ENCODE assay signal across 13 cellular contexts in the genomic region with DNA sequence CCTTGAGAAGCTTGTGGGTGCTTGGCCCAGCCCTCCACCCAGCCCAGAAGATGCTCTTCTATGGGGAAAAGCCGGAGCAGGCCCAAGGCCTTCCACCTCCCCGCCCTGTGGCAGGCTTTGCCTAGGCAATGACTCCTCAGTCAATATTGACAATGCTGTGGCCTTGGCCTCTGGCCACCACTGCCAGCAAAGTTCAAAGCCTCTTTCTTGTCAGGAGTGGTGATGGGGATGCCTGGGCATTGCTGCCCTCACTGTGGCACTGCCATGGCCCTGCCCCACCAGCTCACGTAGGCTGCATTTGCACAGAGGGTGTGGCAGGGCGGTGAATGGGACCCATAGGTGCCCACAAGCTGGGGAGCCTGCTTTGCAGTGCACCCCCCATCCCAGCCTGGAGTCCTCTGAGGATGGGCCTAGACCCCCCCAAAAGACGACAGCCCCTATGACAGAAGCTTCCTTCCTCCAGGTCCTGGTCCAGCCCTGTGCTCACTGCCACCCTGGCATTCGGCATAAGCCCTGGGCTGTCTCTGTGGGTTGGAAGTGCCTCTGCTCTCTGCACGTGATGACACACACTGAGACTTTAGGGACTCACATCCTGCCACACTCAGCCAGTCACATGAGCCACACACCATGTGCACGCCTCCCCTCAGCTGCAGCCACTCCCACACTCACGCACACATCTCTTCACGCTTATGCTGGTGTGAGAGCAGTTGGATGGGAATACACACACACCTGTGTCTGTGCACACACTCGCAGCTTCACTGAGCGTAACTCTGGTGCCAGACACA. TPM values are rescaled to one million over a fixed set of nuclear protein-coding genes. Genes with fewer than 3 reads are reported as not detected.
DNase-seq lines count a peak whose midpoint lies in the region; ATAC-seq, FAIRE-seq and TF ChIP-seq lines count a peak whose summit lies in the region.
"Had no signal": no experiment of that assay in that cellular context is flagged by ENCODE, and none has a peak within 500 bp of the region (broad histone marks: within the 10 kb centered on the region; RNA-seq: fewer than 3 reads in every experiment).

No MANE protein-coding gene starts in this region.

- H3K9me3 ChIP-seq in K562 (replicated peaks; ENCODE audit: control insufficient read depth, insufficient read depth, low read depth, low read length) (no peaks in the 10 kb centered on the region), mucosa of descending colon (no peaks in the 10 kb centered on the region)

- no peak for TF ChIP-seq POLR2A in K562 (conservative IDR thresholded peaks at IDR 0.05)

- in situ Hi-C loops in K562 (cut with MboI), result no loop called here

- no peak overlapping the region for H3K4me3 Mint-ChIP-seq in activated T-helper 1 cell treated with anti-CD3 and anti-CD28 coated beads, Interleukin-12 subunit alpha, Interleukin-12 subunit beta, Interleukin-2, Interleukin-4 antibody, amounts not matched to agents 30 ng/mL and 10 ng/mL and 1 ng/mL, durations not matched to agents 14 hours and 24 hours and 36 hours

- DNase-seq in NCI-H2029 (lab: John Stamatoyannopoulos, UW) (peak; percentile 32), NCI-H2029 treated with DMSO at 0.1 percent for 48 hours (lab: John Stamatoyannopoulos, UW) (no peak), K562 (ENCODE audit: extremely low read depth in 1 of 4, low spot score in 3 of 4) (no peak), mucosa of descending colon (peak in 1 of 3 donors; percentile 27), activated gamma-delta T cell treated with Interleukin-2 at 50 U/mL for 16 hours (no peak)
- peak; percentile 28 for DNase-seq in Jurkat, Clone E6-1 (ENCODE audit: low read depth, low spot score)
- DNase-seq in activated T-helper 1 cell treated with anti-CD3 and anti-CD28 coated beads, Interleukin-12 subunit alpha, Interleukin-12 subunit beta, Interleukin-2, Interleukin-4 antibody, amounts not matched to agents 30 ng/mL and 10 ng/mL and 1 ng/mL, durations not matched to agents 14 hours and 24 hours and 36 hours (ENCODE audit: low spot score), result no peak
- DNase-seq: GDM1, HCEC 1CT, small intestine had no signal

- H3K9ac ChIP-seq in K562 (ENCODE audit: insufficient read depth in 1 of 2, low read depth in 2 of 2, low read length in 2 of 2), result peak overlapping the region in 1 of 2 experiments; percentile 45; a peak in 1 of 4 replicates

- no peak overlapping the region for H3K4me2 ChIP-seq in K562 (ENCODE audit: insufficient read depth, low read length)

- H3K36me3 ChIP-seq in K562 (ENCODE audit: control insufficient read depth, insufficient read depth, low read length) (no peaks in the 10 kb centered on the region), mucosa of descending colon (ENCODE audit: low read depth) (no peaks in the 10 kb centered on the region)

- intact Hi-C loops in K562 (cut with micrococcal nuclease), result no loop called here
- intact Hi-C loops in mucosa of descending colon (cut with DNase I, micrococcal nuclease), result no loop called here
- intact Hi-C loops in activated T-helper 1 cell treated with anti-CD3 and anti-CD28 coated beads, Interleukin-12 subunit alpha, Interleukin-12 subunit beta, Interleukin-2, Interleukin-4 antibody, amounts not matched to agents 30 ng/mL and 10 ng/mL and 1 ng/mL, durations not matched to agents 14 hours and 24 hours and 36 hours (cut with micrococcal nuclease), result no loop called here

- no TSS peak for BruUV-seq in K562 (replicated peaks; lab: Mats Ljungman, UMichigan)

- no peaks in the 10 kb centered on the region for H3K9me1 ChIP-seq in K562 (ENCODE audit: control insufficient read depth, insufficient read depth, low read length)

- H4K20me1 ChIP-seq in K562 (replicated peaks; ENCODE audit: control insufficient read depth, insufficient read depth, low read length), result no peaks in the 10 kb centered on the region

- H2AFZ ChIP-seq in K562 (ENCODE audit: low read depth, low read length), result no peak overlapping the region

- H3K4me1 ChIP-seq in K562 (replicated peaks in 1 of 2; ENCODE audit: control insufficient read depth in 2 of 2, insufficient read depth in 2 of 2, low read length in 2 of 2) (peaks cover 0 to 6% of the 10 kb centered on the region in 2 experiments; a peak in 2 of 5 replicates), mucosa of descending colon (ENCODE audit: low read depth) (no peaks in the 10 kb centered on the region)

- ATAC-seq in K562, result no peak
- ATAC-seq in mucosa of descending colon, result peak; percentile 32
- no peak for ATAC-seq in HG03097 (IDR thresholded peaks at IDR 0.05; ENCODE audit: low FRiP score, unreplicated experiment)

- H3K27ac Mint-ChIP-seq in activated T-helper 1 cell treated with anti-CD3 and anti-CD28 coated beads, Interleukin-12 subunit alpha, Interleukin-12 subunit beta, Interleukin-2, Interleukin-4 antibody, amounts not matched to agents 30 ng/mL and 10 ng/mL and 1 ng/mL, durations not matched to agents 14 hours and 24 hours and 36 hours, result no peak overlapping the region

- H3K27me3 ChIP-seq in K562 (ENCODE audit: control insufficient read depth in 2 of 2, insufficient read depth in 2 of 2, low read length in 2 of 2), result no peaks in the 10 kb centered on the region

- TF ChIP-seq CTCF in K562 (IDR thresholded peaks at IDR 0.05 in 2 of 3, conservative IDR thresholded peaks at IDR 0.05 in 1 of 3; ENCODE audit: insufficient read depth in 2 of 3, low read depth in 1 of 3, low read length in 3 of 3) (no peak), mucosa of descending colon (IDR thresholded peaks at IDR 0.05) (no peak)

- TF ChIP-seq EP300 in K562 (IDR thresholded peaks at IDR 0.05; ENCODE audit: low read length), result no peak

- POLR2A ChIA-PET in K562 (lab: Yijun Ruan, JAX), result interaction anchor here (0.6 to 1.6 kb wide), 3 partner anchors 8 to 11 kb away, joined by 3 to 5 read pairs (median 3); no protein-coding TSS in a partner anchor

- H3K27me3 Mint-ChIP-seq in activated T-helper 1 cell treated with anti-CD3 and anti-CD28 coated beads, Interleukin-12 subunit alpha, Interleukin-12 subunit beta, Interleukin-2, Interleukin-4 antibody, amounts not matched to agents 30 ng/mL and 10 ng/mL and 1 ng/mL, durations not matched to agents 14 hours and 24 hours and 36 hours (ENCODE audit: insufficient read depth), result no peaks in the 10 kb centered on the region

- CTCF ChIA-PET in K562 (lab: Yijun Ruan, JAX; ENCODE audit: low intra/inter-chr PET ratio), result no interaction called here

- no peak for FAIRE-seq in K562 (lab: Jason Lieb, UNC)
- FAIRE-seq: astrocyte, endometrium, small intestine had no signal

- no peaks in the 10 kb centered on the region for H3K4me1 Mint-ChIP-seq in activated T-helper 1 cell treated with anti-CD3 and anti-CD28 coated beads, Interleukin-12 subunit alpha, Interleukin-12 subunit beta, Interleukin-2, Interleukin-4 antibody, amounts not matched to agents 30 ng/mL and 10 ng/mL and 1 ng/mL, durations not matched to agents 14 hours and 24 hours and 36 hours (ENCODE audit: low read depth)

- TF ChIP-seq RAD21 in K562 (CRISPR knock-in tag; conservative IDR thresholded peaks at IDR 0.05 in 1 of 2, IDR thresholded peaks at IDR 0.05 in 1 of 2), result no peak

- no peaks in the 10 kb centered on the region for H3K79me2 ChIP-seq in K562 (ENCODE audit: control insufficient read depth, insufficient read depth, low read length)

- H3K36me3 Mint-ChIP-seq in activated T-helper 1 cell treated with anti-CD3 and anti-CD28 coated beads, Interleukin-12 subunit alpha, Interleukin-12 subunit beta, Interleukin-2, Interleukin-4 antibody, amounts not matched to agents 30 ng/mL and 10 ng/mL and 1 ng/mL, durations not matched to agents 14 hours and 24 hours and 36 hours (ENCODE audit: low read depth), result no peaks in the 10 kb centered on the region

- no peak overlapping the region for H3K4me3 ChIP-seq in Jurkat, Clone E6-1 (ENCODE audit: low read length)
- no peak overlapping the region for H3K4me3 ChIP-seq in K562
- no peak overlapping the region for H3K4me3 ChIP-seq in mucosa of descending colon

- H3K27ac ChIP-seq in K562 (ENCODE audit: extremely low read depth, low read depth, low read length), result no peak overlapping the region

- no peaks in the 10 kb centered on the region for H3K9me3 Mint-ChIP-seq in activated T-helper 1 cell treated with anti-CD3 and anti-CD28 coated beads, Interleukin-12 subunit alpha, Interleukin-12 subunit beta, Interleukin-2, Interleukin-4 antibody, amounts not matched to agents 30 ng/mL and 10 ng/mL and 1 ng/mL, durations not matched to agents 14 hours and 24 hours and 36 hours

- 52% methylated on average over 10 of the region's 12 CpGs for WGBS in K562 (ENCODE audit: insufficient coverage, low coverage, missing lambda C conversion rate)

RNA-seq across cellular contexts. Expression of gene MORN5, which starts 31.1 kb away (rescaled TPM):
- polyA plus RNA-seq in Jurkat, Clone E6-1 (2012; ENCODE audit: insufficient read depth, insufficient read length), result not detected
- not detected in 2 replicates for total RNA-seq in K562 (2011; cell fraction: chromatin; rRNA removed; ENCODE audit: low replicate concordance)
- total RNA-seq in K562 (2011; cell fraction: nucleolus; rRNA removed), result not detected in 2 replicates
- total RNA-seq in K562 (2011; cell fraction: nucleoplasm; rRNA removed), result not detected in 2 replicates
- total RNA-seq in K562 (2014; rRNA removed) (not detected in 2 replicates), K562 (2014; rRNA removed; fragmentation: Illumina TruSeq; extraction: Trizol) (not detected in 2 replicates), K562 (2015; rRNA removed; fragmentation: Illumina TruSeq; extraction: Trizol) (not detected in 2 replicates), K562 (2021) (not detected in 2 replicates), mucosa of descending colon (10 to 100 TPM in 1 of 3 donors, 1 to 10 TPM in 1, not detected in 1; 1.6 to 21.2 TPM)
- polyA plus RNA-seq in K562 (2011; rRNA removed) (not detected in 2 replicates), K562 (2014; fragmentation: Illumina TruSeq; extraction: Trizol) (not detected in 2 replicates), K562 (2014; fragmentation: Nextera tagmentation; extraction: Ambion mirVana) (not detected), K562 (2014; rRNA removed) (not detected in 2 replicates)
- not detected in 2 replicates for polyA plus RNA-seq in K562 (2011; cell fraction: cytosol; rRNA removed)
- polyA plus RNA-seq in K562 (2011; cell fraction: nucleus; rRNA removed), result not detected in 2 replicates
- not detected in 2 replicates for polyA plus RNA-seq in K562 (2012)
- polyA minus RNA-seq in K562 (2011; rRNA and poly(A)+ RNA removed), result not detected in 2 replicates
- polyA minus RNA-seq in K562 (2011; cell fraction: cytosol; rRNA and poly(A)+ RNA removed), result not detected in 2 replicates
- not detected in 2 replicates for polyA minus RNA-seq in K562 (2011; cell fraction: nucleus; rRNA and poly(A)+ RNA removed)
- total RNA-seq in activated T-helper 1 cell treated with anti-CD3 and anti-CD28 coated beads, Interleukin-12 subunit alpha, Interleukin-12 subunit beta, Interleukin-2, Interleukin-4 antibody, amounts not matched to agents 30 ng/mL and 10 ng/mL and 1 ng/mL, durations not matched to agents 14 hours and 24 hours and 36 hours, result not detected in 2 replicates
- total RNA-seq: astrocyte had no signal
- polyA plus RNA-seq: small intestine had no signal

RNA-seq across cellular contexts. Expression of gene NDUFA8, which starts 31.2 kb away (rescaled TPM):
- 130 TPM for polyA plus RNA-seq in Jurkat, Clone E6-1 (2012; ENCODE audit: insufficient read depth, insufficient read length)
- total RNA-seq in K562 (2011; cell fraction: chromatin; rRNA removed; ENCODE audit: low replicate concordance), result 8.5 and 9.1 TPM in 2 replicates
- total RNA-seq in K562 (2011; cell fraction: nucleolus; rRNA removed), result 14.0 and 14.7 TPM in 2 replicates
- total RNA-seq in K562 (2011; cell fraction: nucleoplasm; rRNA removed), result 15.0 and 20.9 TPM in 2 replicates
- total RNA-seq in K562 (2014; rRNA removed) (105 and 115 TPM in 2 replicates), K562 (2014; rRNA removed; fragmentation: Illumina TruSeq; extraction: Trizol) (105 and 114 TPM in 2 replicates), K562 (2015; rRNA removed; fragmentation: Illumina TruSeq; extraction: Trizol) (122 and 133 TPM in 2 replicates), K562 (2021) (126 and 134 TPM in 2 replicates), mucosa of descending colon (10 to 100 TPM; 66.9 to 85.0 (median 69.1) TPM)
- polyA plus RNA-seq in K562 (2011; rRNA removed) (135 and 165 TPM in 2 replicates), K562 (2014; fragmentation: Illumina TruSeq; extraction: Trizol) (198 and 204 TPM in 2 replicates), K562 (2014; fragmentation: Nextera tagmentation; extraction: Ambion mirVana) (100 to 1,000 TPM; 126 to 189 TPM), K562 (2014; rRNA removed) (194 and 212 TPM in 2 replicates)
- polyA plus RNA-seq in K562 (2011; cell fraction: cytosol; rRNA removed), result 122 and 153 TPM in 2 replicates
- 35.7 and 49.8 TPM in 2 replicates for polyA plus RNA-seq in K562 (2011; cell fraction: nucleus; rRNA removed)
- 157 and 216 TPM in 2 replicates for polyA plus RNA-seq in K562 (2012)
- polyA minus RNA-seq in K562 (2011; rRNA and poly(A)+ RNA removed), result 106 and 126 TPM in 2 replicates
- polyA minus RNA-seq in K562 (2011; cell fraction: cytosol; rRNA and poly(A)+ RNA removed), result 50.4 and 52.5 TPM in 2 replicates
- polyA minus RNA-seq in K562 (2011; cell fraction: nucleus; rRNA and poly(A)+ RNA removed), result 8.5 and 15.7 TPM in 2 replicates
- total RNA-seq in activated T-helper 1 cell treated with anti-CD3 and anti-CD28 coated beads, Interleukin-12 subunit alpha, Interleukin-12 subunit beta, Interleukin-2, Interleukin-4 antibody, amounts not matched to agents 30 ng/mL and 10 ng/mL and 1 ng/mL, durations not matched to agents 14 hours and 24 hours and 36 hours, result 49.6 and 51.6 TPM in 2 replicates

RNA-seq across cellular contexts. Expression of gene LHX6, which starts 38.0 kb away (rescaled TPM):
- 0.61 TPM for polyA plus RNA-seq in Jurkat, Clone E6-1 (2012; ENCODE audit: insufficient read depth, insufficient read length)
- 9.0 and 14.1 TPM in 2 replicates for total RNA-seq in K562 (2011; cell fraction: chromatin; rRNA removed; ENCODE audit: low replicate concordance)
- 10.5 and 14.0 TPM in 2 replicates for total RNA-seq in K562 (2011; cell fraction: nucleolus; rRNA removed)
- 10.1 and 17.3 TPM in 2 replicates for total RNA-seq in K562 (2011; cell fraction: nucleoplasm; rRNA removed)
- total RNA-seq in K562 (2014; rRNA removed), result 16.3 and 23.8 TPM in 2 replicates
- 5.1 and 5.4 TPM in 2 replicates for total RNA-seq in K562 (2014; rRNA removed; fragmentation: Illumina TruSeq; extraction: Trizol)
- 7.1 and 8.3 TPM in 2 replicates for total RNA-seq in K562 (2015; rRNA removed; fragmentation: Illumina TruSeq; extraction: Trizol)
- 13.4 and 14.0 TPM in 2 replicates for total RNA-seq in K562 (2021)
- polyA plus RNA-seq in K562 (2011; rRNA removed), result 7.9 and 9.4 TPM in 2 replicates
- polyA plus RNA-seq in K562 (2011; cell fraction: cytosol; rRNA removed), result 7.8 and 18.0 TPM in 2 replicates
- 10.5 and 16.5 TPM in 2 replicates for polyA plus RNA-seq in K562 (2011; cell fraction: nucleus; rRNA removed)
- 5.0 and 9.0 TPM in 2 replicates for polyA plus RNA-seq in K562 (2012)
- polyA plus RNA-seq in K562 (2014; fragmentation: Illumina TruSeq; extraction: Trizol), result 9.5 and 14.8 TPM in 2 replicates
- 1 to 10 TPM; 2.8 to 3.4 TPM for polyA plus RNA-seq in K562 (2014; fragmentation: Nextera tagmentation; extraction: Ambion mirVana)
- polyA plus RNA-seq in K562 (2014; rRNA removed), result 12.0 and 20.9 TPM in 2 replicates
- 5.1 and 5.6 TPM in 2 replicates for polyA minus RNA-seq in K562 (2011; rRNA and poly(A)+ RNA removed)
- 4.7 and 8.4 TPM in 2 replicates for polyA minus RNA-seq in K562 (2011; cell fraction: cytosol; rRNA and poly(A)+ RNA removed)
- 5.2 and 6.5 TPM in 2 replicates for polyA minus RNA-seq in K562 (2011; cell fraction: nucleus; rRNA and poly(A)+ RNA removed)
- total RNA-seq in mucosa of descending colon, result 1 to 10 TPM; 2.0 to 5.1 (median 2.3) TPM
- total RNA-seq in activated T-helper 1 cell treated with anti-CD3 and anti-CD28 coated beads, Interleukin-12 subunit alpha, Interleukin-12 subunit beta, Interleukin-2, Interleukin-4 antibody, amounts not matched to agents 30 ng/mL and 10 ng/mL and 1 ng/mL, durations not matched to agents 14 hours and 24 hours and 36 hours, result 0.08 TPM in 1 of 2 replicates, not detected in the other

Comparison
In these comparisons a context has a peak if more than half of its experiments do, and no peak if none do; other contexts are left out.
1. DNase-seq: peak in NCI-H2029 (single experiment) and Jurkat, Clone E6-1 (single experiment); none in NCI-H2029 treated with DMSO at 0.1 percent for 48 hours (single experiment), K562 (0 of 4), activated T-helper 1 cell treated with anti-CD3 and anti-CD28 coated beads, Interleukin-12 subunit alpha, Interleukin-12 subunit beta, Interleukin-2, Interleukin-4 antibody, amounts not matched to agents 30 ng/mL and 10 ng/mL and 1 ng/mL, durations not matched to agents 14 hours and 24 hours and 36 hours (single experiment) and activated gamma-delta T cell treated with Interleukin-2 at 50 U/mL for 16 hours (single experiment).